Comparison of ENCODE assay signal across 30 cellular contexts in the genomic region with DNA sequence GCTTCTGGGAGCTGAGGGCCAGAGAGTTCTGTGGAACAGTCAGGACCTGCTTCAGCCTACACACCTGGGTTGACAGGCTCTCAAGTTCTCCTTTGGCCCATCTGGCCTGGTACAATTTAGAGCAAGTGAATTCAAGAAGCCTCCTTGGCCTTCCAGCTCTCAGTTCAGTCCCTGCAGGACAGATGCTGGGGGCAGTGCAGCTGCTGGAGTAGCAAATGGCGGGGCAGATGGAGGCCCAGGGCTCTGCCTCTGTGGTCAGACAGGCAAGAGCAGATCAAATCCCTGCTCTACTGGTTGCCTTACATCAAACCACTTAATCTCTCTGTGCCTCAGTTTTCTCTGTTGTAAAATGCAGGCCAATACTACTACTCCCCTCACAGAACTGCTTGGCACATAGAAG. TPM values are rescaled to one million over a fixed set of nuclear protein-coding genes. Genes with fewer than 3 reads are reported as not detected.
"Had no signal": no experiment of that assay in that cellular context is flagged by ENCODE, and none has a peak within 500 bp of the region (broad histone marks: within the 10 kb centered on the region; RNA-seq: fewer than 3 reads in every experiment).

No MANE protein-coding gene starts in this region.

- ATAC-seq: activated naive CD8-positive, alpha-beta T cell treated with anti-CD3 and anti-CD28 coated beads, Interleukin-2, amount 50 U/mL, for 24 hours; effector memory CD8-positive, alpha-beta T cell; heart left ventricle; left colon; natural killer cell treated with Interleukin-12 subunit alpha and Interleukin-12 subunit beta and Interleukin-15 and Interleukin-18, amount 100 ng/mL, for 72 hours; right cardiac atrium; stimulated activated effector memory CD8-positive, alpha-beta T cell treated with anti-CD3 and anti-CD28 coated beads, Interleukin-12 subunit alpha, Interleukin-12 subunit beta, amount 100 ng/mL, for 72 hours; T-cell had no signal

- H3K27me3 Mint-ChIP-seq: activated naive CD8-positive, alpha-beta T cell treated with anti-CD3 and anti-CD28 coated beads, Interleukin-2, amount 50 U/mL, for 24 hours; effector memory CD8-positive, alpha-beta T cell; natural killer cell treated with Interleukin-12 subunit alpha and Interleukin-12 subunit beta and Interleukin-15 and Interleukin-18, amount 100 ng/mL, for 72 hours; T-cell had no signal

- H3K4me3 Mint-ChIP-seq: activated naive CD8-positive, alpha-beta T cell treated with anti-CD3 and anti-CD28 coated beads, Interleukin-2, amount 50 U/mL, for 24 hours; effector memory CD8-positive, alpha-beta T cell; immature natural killer cell; natural killer cell treated with Interleukin-12 subunit alpha and Interleukin-12 subunit beta and Interleukin-15 and Interleukin-18, amount 100 ng/mL, for 72 hours; stimulated activated effector memory CD8-positive, alpha-beta T cell treated with anti-CD3 and anti-CD28 coated beads, Interleukin-12 subunit alpha, Interleukin-12 subunit beta, amount 100 ng/mL, for 72 hours; T-cell had no signal

- H3K27ac Mint-ChIP-seq: activated naive CD8-positive, alpha-beta T cell treated with anti-CD3 and anti-CD28 coated beads, Interleukin-2, amount 50 U/mL, for 24 hours; natural killer cell treated with Interleukin-12 subunit alpha and Interleukin-12 subunit beta and Interleukin-15 and Interleukin-18, amount 100 ng/mL, for 72 hours; stimulated activated effector memory CD8-positive, alpha-beta T cell treated with anti-CD3 and anti-CD28 coated beads, Interleukin-12 subunit alpha, Interleukin-12 subunit beta, amount 100 ng/mL, for 72 hours had no signal

- H3K27ac ChIP-seq: skin epidermis had no signal

- DNase-seq: activated CD4-positive, alpha-beta T cell treated with anti-CD3 and anti-CD28 coated beads for 4 hours; activated CD4-positive, alpha-beta T cell treated with anti-CD3 and anti-CD28 coated beads, Interleukin-2, amount 50 U/mL, for 48 hours; activated CD8-positive, alpha-beta memory T cell treated with anti-CD3 and anti-CD28 coated beads for 24 hours; activated gamma-delta T cell; activated naive CD4-positive, alpha-beta T cell treated with anti-CD3 and anti-CD28 coated beads, Interleukin-2, amount 50 U/mL, for 16 hours; activated naive CD8-positive, alpha-beta T cell treated with anti-CD3 and anti-CD28 coated beads, Interleukin-2, amount 50 U/mL, for 24 hours; activated T-cell treated with anti-CD3 and anti-CD28 coated beads, Interleukin-2, amount 50 U/mL, for 1 hour; amygdala; caudate nucleus; cortex of kidney; effector memory CD8-positive, alpha-beta T cell; heart left ventricle; hypothalamus; immature natural killer cell; kidney; left colon; midbrain; posterior cingulate gyrus; right cardiac atrium; stimulated activated CD4-positive, alpha-beta T cell treated with anti-CD3 and anti-CD28 coated beads, Interleukin-12 subunit alpha, Interleukin-12 subunit beta, amount 100 ng/mL, for 4 hours; stimulated activated CD4-positive, alpha-beta T cell treated with anti-CD3 and anti-CD28 coated beads, Interleukin-4, amount 100 ng/mL, for 24 hours; T-cell had no signal

- H3K36me3 Mint-ChIP-seq: natural killer cell treated with Interleukin-12 subunit alpha and Interleukin-12 subunit beta and Interleukin-15 and Interleukin-18, amount 100 ng/mL, for 72 hours had no signal

- H3K27me3 ChIP-seq: heart left ventricle, tibial nerve had no signal

- H3K9me3 Mint-ChIP-seq: activated naive CD8-positive, alpha-beta T cell treated with anti-CD3 and anti-CD28 coated beads, Interleukin-2, amount 50 U/mL, for 24 hours; effector memory CD8-positive, alpha-beta T cell; immature natural killer cell; natural killer cell treated with Interleukin-12 subunit alpha and Interleukin-12 subunit beta and Interleukin-15 and Interleukin-18, amount 100 ng/mL, for 72 hours; stimulated activated effector memory CD8-positive, alpha-beta T cell treated with anti-CD3 and anti-CD28 coated beads, Interleukin-12 subunit alpha, Interleukin-12 subunit beta, amount 100 ng/mL, for 72 hours; T-cell had no signal

- H3K9me3 ChIP-seq: heart left ventricle, tibial nerve had no signal

- H3K4me3 ChIP-seq: heart left ventricle, skin epidermis, tibial nerve had no signal

RNA-seq across cellular contexts. Expression of gene KCNK7, which starts 8.7 kb away (rescaled TPM):
- total RNA-seq: fibroblast of lung, fibroblast of villous mesenchyme, osteoblast, temporal lobe had no signal
- polyA plus RNA-seq: fibroblast of lung, immature natural killer cell had no signal
